12 cellular contexts compared by ENCODE assay signal in genomic region chr1:53826367-53826766, GRCh38. TPM values are rescaled to one million over a fixed set of nuclear protein-coding genes. Genes with fewer than 3 reads are reported as not detected.
DNase-seq lines count a peak whose midpoint lies in the region; ATAC-seq, FAIRE-seq and TF ChIP-seq lines count a peak whose summit lies in the region.
"Had no signal": no experiment of that assay in that cellular context is flagged by ENCODE, and none has a peak within 500 bp of the region (broad histone marks: within the 10 kb centered on the region; RNA-seq: fewer than 3 reads in every experiment).

No MANE protein-coding gene starts in this region.

- TF ChIP-seq RAD21 in A549 (conservative IDR thresholded peaks at IDR 0.05 in 1 of 2, IDR thresholded peaks at IDR 0.05 in 1 of 2) (no peak), SK-N-SH (IDR thresholded peaks at IDR 0.05; ENCODE audit: low read length) (no peak)

- POLR2A ChIA-PET in A549 (lab: Yijun Ruan, JAX) (no interaction called here), SK-N-SH (lab: Yijun Ruan, JAX) (no interaction called here)

- no peaks in the 10 kb centered on the region for H3K27me3 ChIP-seq in SK-N-SH (ENCODE audit: insufficient read depth)
- H3K27me3 ChIP-seq in tibial artery: no peaks in the 10 kb centered on the region
- H3K27me3 ChIP-seq: heart left ventricle, uterus had no signal

- peak in 1 of 2 experiments; percentile 49; a peak in 2 of 6 replicates for ATAC-seq in A549
- no peak for ATAC-seq in HG03159 (IDR thresholded peaks at IDR 0.05; ENCODE audit: unreplicated experiment)
- ATAC-seq in GM19351 (IDR thresholded peaks at IDR 0.05; ENCODE audit: unreplicated experiment): no peak
- ATAC-seq: heart left ventricle had no signal

- peak; percentile 7 to 25 for DNase-seq in A549 (ENCODE audit: low read depth in 1 of 2, low spot score in 1 of 2)
- peak; percentile 20 for DNase-seq in EL
- DNase-seq in SK-N-SH: no peak
- peak; percentile 15 for DNase-seq in fibroblast of the aortic adventitia (ENCODE audit: low read depth)
- no peak for DNase-seq in stimulated activated CD4-positive, alpha-beta T cell treated with anti-CD3 and anti-CD28 coated beads, Interleukin-12 subunit alpha, Interleukin-12 subunit beta, amount 100 ng/mL, for 4 hours
- no peak for DNase-seq in tibial artery
- DNase-seq: heart left ventricle; NCI-H2107; stimulated activated CD8-positive, alpha-beta memory T cell treated with anti-CD3 and anti-CD28 coated beads, Interleukin-4, amount 100 ng/mL, for 48 hours; uterus had no signal

- CTCF ChIA-PET in A549 (lab: Yijun Ruan, JAX) (interaction anchor here (0.7 to 1.2 kb wide), 5 partner anchors 11 to 64 kb away, joined by 3 to 7 read pairs (median 3); no protein-coding TSS in a partner anchor), SK-N-SH (lab: Yijun Ruan, JAX) (interaction anchor here (1.0 to 2.6 kb wide), 5 partner anchors 11 to 133 kb away, joined by 3 to 13 read pairs (median 3); partner anchors contain the start of gene NDC1)

- no peaks in the 10 kb centered on the region for H3F3A ChIP-seq in SK-N-SH (replicated peaks; ENCODE audit: insufficient read depth)

- FAIRE-seq in A549 (lab: Jason Lieb, UNC): no peak

- TF ChIP-seq EP300 in A549 (IDR thresholded peaks at IDR 0.05) (no peak), SK-N-SH (IDR thresholded peaks at IDR 0.05; ENCODE audit: borderline replicate concordance in 1 of 2, low read depth in 1 of 2, low read length in 1 of 2) (no peak)

- no peak overlapping the region for H3K9ac ChIP-seq in SK-N-SH

- H3K4me3 ChIP-seq in A549 (no peak overlapping the region), SK-N-SH (ENCODE audit: low read depth in 2 of 2, low read length in 1 of 2) (no peak overlapping the region), fibroblast of the aortic adventitia (ENCODE audit: low read depth, low read length) (no peak overlapping the region), tibial artery (no peak overlapping the region)
- H3K4me3 ChIP-seq: heart left ventricle, uterus had no signal

- H3K79me2 ChIP-seq in SK-N-SH (ENCODE audit: insufficient read depth): peaks cover 18% of the 10 kb centered on the region; the same call in 1 of the 2 replicates

- 91% methylated on average over 2 of the region's 2 CpGs for WGBS in A549 (ENCODE audit: missing lambda C conversion rate)
- WGBS in SK-N-SH (ENCODE audit: low lambda C conversion rate): 86% methylated on average over 2 of the region's 2 CpGs

- H3K9me3 ChIP-seq in A549 (no peaks in the 10 kb centered on the region), SK-N-SH (no peaks in the 10 kb centered on the region), tibial artery (no peaks in the 10 kb centered on the region)
- H3K9me3 ChIP-seq: heart left ventricle, uterus had no signal

- no peaks in the 10 kb centered on the region for H4K20me1 ChIP-seq in SK-N-SH (ENCODE audit: insufficient read depth)

- no peak for TF ChIP-seq CTCF in A549 (IDR thresholded peaks at IDR 0.05)
- peak; percentile 44 for TF ChIP-seq CTCF in SK-N-SH (IDR thresholded peaks at IDR 0.05)
- peak; percentile 9 for TF ChIP-seq CTCF in fibroblast of the aortic adventitia (IDR thresholded peaks at IDR 0.05; ENCODE audit: insufficient read depth, low read length)
- TF ChIP-seq CTCF in tibial artery (IDR thresholded peaks at IDR 0.05): no peak

- H3K4me1 ChIP-seq in A549 (no peaks in the 10 kb centered on the region), SK-N-SH (ENCODE audit: control insufficient read depth in 1 of 2, insufficient read depth in 2 of 2, low read depth in 1 of 2, low read length in 1 of 2) (no peaks in the 10 kb centered on the region), tibial artery (no peaks in the 10 kb centered on the region)
- H3K4me1 ChIP-seq: heart left ventricle, uterus had no signal

- H2AFZ ChIP-seq in SK-N-SH (ENCODE audit: low read depth): no peak overlapping the region

- intact Hi-C loops in tibial artery (cut with DNase I; ENCODE audit: low total_unique reads): no loop called here

- H3K9me2 ChIP-seq in SK-N-SH: no peaks in the 10 kb centered on the region

- H3K4me2 ChIP-seq in A549 (no peak overlapping the region), SK-N-SH (no peak overlapping the region)

- TF ChIP-seq POLR2A in A549 (IDR thresholded peaks at IDR 0.05; ENCODE audit: low read length): no peak

- peaks cover 31 to 33% of the 10 kb centered on the region in 2 experiments for H3K36me3 ChIP-seq in SK-N-SH (replicated peaks in 1 of 2; ENCODE audit: control insufficient read depth in 1 of 2, insufficient read depth in 2 of 2, low read length in 1 of 2)
- peaks cover 11 to 66% (median 30%) of the 10 kb centered on the region in 3 donors for H3K36me3 ChIP-seq in tibial artery
- H3K36me3 ChIP-seq: uterus had no signal

- H3K27ac ChIP-seq in A549 (no peak overlapping the region), SK-N-SH (ENCODE audit: low read depth in 2 of 2, low read length in 1 of 2) (no peak overlapping the region), tibial artery (no peak overlapping the region)
- H3K27ac ChIP-seq: heart left ventricle, uterus had no signal

TF ChIP-seq in A549, 52 proteins besides CTCF, POLR2A, EP300 and RAD21:
- TF ChIP-seq HDAC2 (IDR thresholded peaks at IDR 0.05): no peak
- TF ChIP-seq JUN (IDR thresholded peaks at IDR 0.05): no peak
- no peak for TF ChIP-seq FOSB (CRISPR knock-in tag; IDR thresholded peaks at IDR 0.05)
- TF ChIP-seq CEBPB (IDR thresholded peaks at IDR 0.05): no peak
- TF ChIP-seq RNF2 (IDR thresholded peaks at IDR 0.05; ENCODE audit: borderline replicate concordance, low read depth): no peak
- no peak for TF ChIP-seq KDM1A (IDR thresholded peaks at IDR 0.05; ENCODE audit: low read depth)
- TF ChIP-seq PHF8 (IDR thresholded peaks at IDR 0.05; ENCODE audit: borderline replicate concordance, low read depth): no peak
- no peak for TF ChIP-seq TFCP2L1 (CRISPR knock-in tag; IDR thresholded peaks at IDR 0.05)
- no peak for TF ChIP-seq MYC (IDR thresholded peaks at IDR 0.05; ENCODE audit: borderline replicate concordance, low read length)
- TF ChIP-seq GATA3 (IDR thresholded peaks at IDR 0.05; ENCODE audit: borderline replicate concordance): no peak
- no peak for TF ChIP-seq ZFP36 (IDR thresholded peaks at IDR 0.05; ENCODE audit: borderline replicate concordance, partially characterized antibody)

TF ChIP-seq in SK-N-SH, 30 proteins besides CTCF, POLR2A, EP300 and RAD21:
- TF ChIP-seq NRF1 (IDR thresholded peaks at IDR 0.05; ENCODE audit: low read depth, low read length) (no peak), SMC3 (IDR thresholded peaks at IDR 0.05; ENCODE audit: low read depth, low read length) (0 out of 2 replicates have a peak, but pooled peaks have one; percentile 8)

RNA-seq across cellular contexts. Expression of gene NDC1, which starts 11.7 kb away (rescaled TPM):
- 39.1 and 49.5 TPM in 2 replicates for polyA plus RNA-seq in A549 (2011; rRNA removed)
- polyA plus RNA-seq in A549 (2012; cell fraction: cytosol; rRNA removed): 14.7 and 18.7 TPM in 2 replicates
- polyA plus RNA-seq in A549 (2012; cell fraction: nucleus; rRNA removed): 9.2 and 12.5 TPM in 2 replicates
- polyA plus RNA-seq in A549 (2017; fragmentation: RNase III; extraction: RNeasy Plus Mini Kit Qiagen cat#74134 plus additional on column Dnase treatment): 25.7 to 27.8 TPM (median 26.4 TPM) in 3 replicates
- polyA minus RNA-seq in A549 (2011; rRNA and poly(A)+ RNA removed): 63.4 and 64.2 TPM in 2 replicates
- polyA plus RNA-seq in SK-N-SH (2012; rRNA removed): 11.5 and 14.6 TPM in 2 replicates
- 15.3 and 16.1 TPM in 2 replicates for polyA plus RNA-seq in SK-N-SH (2012; cell fraction: cytosol; rRNA removed)
- 2.8 and 8.0 TPM in 2 replicates for polyA plus RNA-seq in SK-N-SH (2012; cell fraction: nucleus; rRNA removed)
- 4.7 and 35.2 TPM in 2 replicates for total RNA-seq in fibroblast of the aortic adventitia (ENCODE audit: low replicate concordance)

Comparison
In these comparisons a context has a peak if more than half of its experiments do, and no peak if none do; other contexts are left out.
1. DNase-seq: peak in A549 (2 of 2), EL (single experiment) and fibroblast of the aortic adventitia (single experiment); none in SK-N-SH (single experiment), stimulated activated CD4-positive, alpha-beta T cell treated with anti-CD3 and anti-CD28 coated beads, Interleukin-12 subunit alpha, Interleukin-12 subunit beta, amount 100 ng/mL, for 4 hours (single experiment) and tibial artery (0 of 2).
2. CTCF ChIP-seq: peak in SK-N-SH (single experiment) and fibroblast of the aortic adventitia (single experiment); none in A549 (single experiment) and tibial artery (0 of 2).
3. Of the 12 proteins assayed by ChIP-seq in both A549 and SK-N-SH: peak only in A549: none; only in SK-N-SH: CTCF and SMC3; in both: none; in neither: 10.